11 cellular contexts compared by ENCODE assay signal in the genomic region with DNA sequence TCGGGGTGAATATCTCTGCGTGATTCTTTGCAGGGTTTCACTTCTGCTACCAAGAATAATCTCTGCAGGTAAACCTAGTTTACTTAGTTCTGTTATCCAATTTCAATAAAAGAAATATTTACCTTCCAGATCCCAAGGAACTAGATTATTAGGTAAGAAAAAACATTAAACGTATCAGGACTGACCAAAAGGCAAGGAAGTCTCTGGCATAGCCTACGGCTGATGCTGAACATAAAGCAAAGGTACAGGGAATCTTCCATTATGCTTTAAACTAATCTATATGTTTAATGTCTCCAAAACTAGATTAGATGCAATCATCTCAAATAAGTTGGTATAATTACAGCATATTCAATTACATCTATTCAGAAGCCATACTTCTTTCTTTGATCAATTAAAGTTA.
"Had no signal": no experiment of that assay in that cellular context is flagged by ENCODE, and none has a peak within 500 bp of the region (broad histone marks: within the 10 kb centered on the region; RNA-seq: fewer than 3 reads in every experiment).

No MANE protein-coding gene starts in this region.

- H2AFZ ChIP-seq: GM23248, GM23338 had no signal

- DNase-seq: GM23248, GOT3, H7, H9, HCEC 1CT, HFFc6 had no signal

- H3K27ac ChIP-seq: GM23248 had no signal

- H3K4me1 ChIP-seq: HAP-1 had no signal

- H3K9ac ChIP-seq: GM23248 had no signal

- FAIRE-seq: H1, H54 had no signal

- H3K4me3 ChIP-seq: GM23248, GM23338, HAP-1 had no signal

- H3K36me3 ChIP-seq: HAP-1 had no signal

- ATAC-seq: GM23338, HCT116 had no signal

- H3K9me3 ChIP-seq: HAP-1 had no signal

- H3K4me2 ChIP-seq: GM23338 had no signal
